In genomic region chr6:165245287-165245686, GRCh38 we compare ENCODE assay signal across 10 cellular contexts.
DNase-seq lines count a peak whose midpoint lies in the region; ATAC-seq and TF ChIP-seq lines count a peak whose summit lies in the region.
"Had no signal": no experiment of that assay in that cellular context is flagged by ENCODE, and none has a peak within 500 bp of the region (broad histone marks: within the 10 kb centered on the region; RNA-seq: fewer than 3 reads in every experiment).

No MANE protein-coding gene starts in this region.

- H3K4me3 ChIP-seq in Loucy (ENCODE audit: low read length, poor library complexity, severe bottlenecking) (no peak overlapping the region), neural progenitor cell (no peak overlapping the region)

- H3F3A ChIP-seq in Loucy (ENCODE audit: low read depth) (no peaks in the 10 kb centered on the region), neural progenitor cell (ENCODE audit: low read depth) (no peaks in the 10 kb centered on the region)

- H3K9me3 ChIP-seq in Loucy (ENCODE audit: insufficient read depth, low read depth, low read length) (no peaks in the 10 kb centered on the region), neural progenitor cell (ENCODE audit: low read depth) (no peaks in the 10 kb centered on the region)

- H3K36me3 Mint-ChIP-seq in Calu3 (ENCODE audit: insufficient read depth, unreplicated experiment) (no peaks in the 10 kb centered on the region), neural progenitor cell (no peaks in the 10 kb centered on the region)
- no peaks in the 10 kb centered on the region for H3K36me3 Mint-ChIP-seq in stimulated activated memory B cell treated with anti-CD40 and anti-IgM and Interleukin-4, amounts not matched to agents 10 μg/mL and 1 μg/mL and 100 μg/mL, for 72 hours

- H3K4me2 ChIP-seq in Loucy (ENCODE audit: low read depth, low read length, poor library complexity, severe bottlenecking) (no peak overlapping the region), neural progenitor cell (no peak overlapping the region)

- H4K20me1 ChIP-seq in Loucy (ENCODE audit: insufficient read depth, low read length, poor library complexity, severe bottlenecking) (no peaks in the 10 kb centered on the region), neural progenitor cell (ENCODE audit: low read depth) (no peaks in the 10 kb centered on the region)

- peak overlapping the region; percentile 57 for H3K27ac Mint-ChIP-seq in Calu3 (ENCODE audit: unreplicated experiment)
- no peak overlapping the region for H3K27ac Mint-ChIP-seq in neural progenitor cell
- H3K27ac Mint-ChIP-seq in stimulated activated memory B cell treated with anti-CD40 and anti-IgM and Interleukin-4, amounts not matched to agents 10 μg/mL and 1 μg/mL and 100 μg/mL, for 72 hours, result no peak overlapping the region

- CTCF ChIA-PET in Calu3 (lab: Charles Lee), result interaction anchor here (0.5 kb wide), 1 partner anchor 559 kb away, joined by 3 read pairs; no protein-coding TSS in a partner anchor

- intact Hi-C loops in Calu3 (cut with micrococcal nuclease; ENCODE audit: unreplicated experiment), result loop anchor here (10.0 kb wide), 1 partner anchor 610 kb away; no protein-coding TSS in a partner anchor

- TF ChIP-seq CTCF in Calu3 (IDR thresholded peaks at IDR 0.05; ENCODE audit: unreplicated experiment) (peak; percentile 19), Loucy (conservative IDR thresholded peaks at IDR 0.05; ENCODE audit: low read length) (peak; percentile 35; the same call in 1 of the 2 replicates), neural progenitor cell (IDR thresholded peaks at IDR 0.05) (peak; percentile 65)

- H3K9me2 ChIP-seq in Loucy (replicated peaks; ENCODE audit: low read depth, low read length), result no peaks in the 10 kb centered on the region

- H3K4me1 Mint-ChIP-seq in Calu3 (ENCODE audit: low read depth, unreplicated experiment), result peaks cover 11% of the 10 kb centered on the region
- peaks cover 7% of the 10 kb centered on the region for H3K4me1 Mint-ChIP-seq in neural progenitor cell
- no peaks in the 10 kb centered on the region for H3K4me1 Mint-ChIP-seq in stimulated activated memory B cell treated with anti-CD40 and anti-IgM and Interleukin-4, amounts not matched to agents 10 μg/mL and 1 μg/mL and 100 μg/mL, for 72 hours

- H3K4me3 Mint-ChIP-seq in Calu3 (ENCODE audit: low read depth, unreplicated experiment), result no peak overlapping the region
- no peak overlapping the region for H3K4me3 Mint-ChIP-seq in neural progenitor cell
- no peak overlapping the region for H3K4me3 Mint-ChIP-seq in stimulated activated memory B cell treated with anti-CD40 and anti-IgM and Interleukin-4, amounts not matched to agents 10 μg/mL and 1 μg/mL and 100 μg/mL, for 72 hours
- H3K4me3 Mint-ChIP-seq: activated T-cell treated with anti-CD3 and anti-CD28 coated beads, Interleukin-2, amount 50 U/mL, for 4 hours had no signal

- H3K79me2 ChIP-seq in Loucy (ENCODE audit: insufficient read depth, low read length), result no peaks in the 10 kb centered on the region
- H3K79me2 ChIP-seq in neural progenitor cell (ENCODE audit: low read depth), result no peaks in the 10 kb centered on the region

- H3K27me3 ChIP-seq in Loucy (ENCODE audit: insufficient read depth, low read length, poor library complexity, severe bottlenecking), result no peaks in the 10 kb centered on the region
- no peaks in the 10 kb centered on the region for H3K27me3 ChIP-seq in neural progenitor cell

- DNase-seq in Calu3, result peak; percentile 25
- peak; percentile 55 for DNase-seq in cerebellum (ENCODE audit: low spot score)
- DNase-seq in neural progenitor cell (ENCODE audit: low spot score), result peak; percentile 27
- DNase-seq in cortex of kidney (lab: John Stamatoyannopoulos, UW), result no peak
- no peak for DNase-seq in activated gamma-delta T cell (lab: John Stamatoyannopoulos, UW)
- no peak for DNase-seq in LoVo (ENCODE audit: low spot score)
- DNase-seq: activated T-cell treated with anti-CD3 and anti-CD28 coated beads, Interleukin-2, amount 50 U/mL, for 4 hours; NCI-H2081 treated with DMSO at 0.1 percent for 48 hours had no signal

- H3K27me3 Mint-ChIP-seq in Calu3 (ENCODE audit: unreplicated experiment) (peaks cover 9% of the 10 kb centered on the region), neural progenitor cell (ENCODE audit: insufficient read depth, low read depth) (no peaks in the 10 kb centered on the region)
- H3K27me3 Mint-ChIP-seq in stimulated activated memory B cell treated with anti-CD40 and anti-IgM and Interleukin-4, amounts not matched to agents 10 μg/mL and 1 μg/mL and 100 μg/mL, for 72 hours, result no peaks in the 10 kb centered on the region

- no peak for ATAC-seq in stimulated activated memory B cell treated with anti-CD40 and anti-IgM and Interleukin-4, amounts not matched to agents 10 μg/mL and 1 μg/mL and 100 μg/mL, for 72 hours
- ATAC-seq: activated T-cell treated with anti-CD3 and anti-CD28 coated beads, Interleukin-2, amount 50 U/mL, for 4 hours had no signal

- H2AFZ ChIP-seq in Loucy (ENCODE audit: low read length) (peak overlapping the region; percentile 28; the same call in 1 of the 2 replicates), neural progenitor cell (replicated peaks) (peak overlapping the region; percentile 51)

- no peaks in the 10 kb centered on the region for H3K4me1 ChIP-seq in Loucy (ENCODE audit: insufficient read depth, low read length, poor library complexity, severe bottlenecking)
- no peaks in the 10 kb centered on the region for H3K4me1 ChIP-seq in neural progenitor cell

- H3K9ac ChIP-seq in Loucy (ENCODE audit: low read depth, low read length, poor library complexity, severe bottlenecking), result no peak overlapping the region
- no peak overlapping the region for H3K9ac ChIP-seq in neural progenitor cell

- no TSS peak for BruUV-seq in Calu3 (replicated peaks; lab: Mats Ljungman, UMichigan)

- H3K36me3 ChIP-seq in Loucy (ENCODE audit: insufficient read depth, low read length) (no peaks in the 10 kb centered on the region), neural progenitor cell (no peaks in the 10 kb centered on the region)

- H3K9me3 Mint-ChIP-seq in Calu3 (ENCODE audit: low read depth, unreplicated experiment) (no peaks in the 10 kb centered on the region), neural progenitor cell (no peaks in the 10 kb centered on the region)
- peaks cover 3% of the 10 kb centered on the region for H3K9me3 Mint-ChIP-seq in stimulated activated memory B cell treated with anti-CD40 and anti-IgM and Interleukin-4, amounts not matched to agents 10 μg/mL and 1 μg/mL and 100 μg/mL, for 72 hours

- no peak overlapping the region for H3K27ac ChIP-seq in neural progenitor cell

Comparison
In these comparisons a context has a peak if more than half of its experiments do, and no peak if none do; other contexts are left out.
1. DNase-seq: peak in Calu3 (single experiment), cerebellum (single experiment) and neural progenitor cell (single experiment); none in cortex of kidney (single experiment), activated gamma-delta T cell (single experiment) and LoVo (single experiment).
2. Peak in every context shown above with its lines, with median percentiles within 50 percentile points of each other: CTCF ChIP-seq.